21 cellular contexts compared by ENCODE assay signal in genomic region chr4:7285244-7286122, GRCh38.
A peak's percentile ranks its signal among the peaks of the same experiment; 100 is the strongest.
DNase-seq lines count a peak whose midpoint lies in the region; ATAC-seq and TF ChIP-seq lines count a peak whose summit lies in the region.
"Had no signal": no experiment of that assay in that cellular context is flagged by ENCODE, and none has a peak within 500 bp of the region (broad histone marks: within the 10 kb centered on the region; RNA-seq: fewer than 3 reads in every experiment).

No MANE protein-coding gene starts in this region.

- no peaks in the 10 kb centered on the region for H3K79me2 ChIP-seq in GM23338 (replicated peaks; ENCODE audit: insufficient read depth)

- H3K36me3 Mint-ChIP-seq in GM23338 (ENCODE audit: low read depth): no peaks in the 10 kb centered on the region
- H3K36me3 Mint-ChIP-seq: natural killer cell treated with Interleukin-12 subunit alpha and Interleukin-12 subunit beta and Interleukin-15 and Interleukin-18, amount 100 ng/mL, for 72 hours had no signal

- no peak overlapping the region for H3K4me3 Mint-ChIP-seq in GM23338
- H3K4me3 Mint-ChIP-seq: activated CD8-positive, alpha-beta T cell treated with anti-CD3 and anti-CD28 coated beads, Interleukin-2, amount 10 ng/mL, durations not matched to agents 7 days and 5 days; natural killer cell treated with Interleukin-12 subunit alpha and Interleukin-12 subunit beta and Interleukin-15 and Interleukin-18, amount 100 ng/mL, for 72 hours had no signal

- no peaks in the 10 kb centered on the region for H3K9me2 ChIP-seq in GM23338 (ENCODE audit: insufficient read depth)

- H3K27me3 Mint-ChIP-seq in GM23338 (ENCODE audit: insufficient read depth, low read depth, poor library complexity): peaks cover 5% of the 10 kb centered on the region

- H3K4me1 Mint-ChIP-seq in GM23338: no peaks in the 10 kb centered on the region; the same call in 2 of the 3 replicates

- H3K27ac Mint-ChIP-seq in GM23338: no peak overlapping the region
- H3K27ac Mint-ChIP-seq: activated CD8-positive, alpha-beta T cell treated with anti-CD3 and anti-CD28 coated beads, Interleukin-2, amount 10 ng/mL, durations not matched to agents 7 days and 5 days; natural killer cell treated with Interleukin-12 subunit alpha and Interleukin-12 subunit beta and Interleukin-15 and Interleukin-18, amount 100 ng/mL, for 72 hours had no signal

- no peaks in the 10 kb centered on the region for H3F3A ChIP-seq in GM23338 (replicated peaks; ENCODE audit: low read depth)

- no peaks in the 10 kb centered on the region; the same call in 2 of the 3 replicates for H3K9me3 Mint-ChIP-seq in GM23338
- H3K9me3 Mint-ChIP-seq: natural killer cell treated with Interleukin-12 subunit alpha and Interleukin-12 subunit beta and Interleukin-15 and Interleukin-18, amount 100 ng/mL, for 72 hours had no signal

- ATAC-seq in GM23338 (no peak), GM21786 (IDR thresholded peaks at IDR 0.05; ENCODE audit: unreplicated experiment) (no peak)
- ATAC-seq: activated CD4-positive, CD25-positive, alpha-beta regulatory T cell treated with anti-CD3 and anti-CD28 coated beads, Interleukin-2, amount 50 U/mL, for 24 hours; activated CD8-positive, alpha-beta T cell treated with anti-CD3 and anti-CD28 coated beads, Interleukin-2, amount 10 ng/mL, durations not matched to agents 7 days and 5 days; natural killer cell treated with Interleukin-12 subunit alpha and Interleukin-12 subunit beta and Interleukin-15 and Interleukin-18, amount 100 ng/mL, for 72 hours had no signal

- H3K9me3 ChIP-seq in sigmoid colon: no peaks in the 10 kb centered on the region
- H3K9me3 ChIP-seq: HAP-1, tibial nerve had no signal

- H3K36me3 ChIP-seq in sigmoid colon (no peaks in the 10 kb centered on the region), GM23338 (ENCODE audit: insufficient read depth) (no peaks in the 10 kb centered on the region)
- H3K36me3 ChIP-seq: HAP-1, tibial nerve had no signal

- H3K4me1 ChIP-seq in sigmoid colon: peaks cover 0 to 20% (median 15%) of the 10 kb centered on the region in 4 donors
- no peaks in the 10 kb centered on the region for H3K4me1 ChIP-seq in GM23338 (ENCODE audit: insufficient read depth)
- H3K4me1 ChIP-seq: HAP-1 had no signal

- TF ChIP-seq CTCF in sigmoid colon (IDR thresholded peaks at IDR 0.05) (no peak), GM23338 (conservative IDR thresholded peaks at IDR 0.05; ENCODE audit: low read depth in 2 of 2) (no peak)

- H3K27me3 ChIP-seq in sigmoid colon: no peaks in the 10 kb centered on the region
- no peaks in the 10 kb centered on the region for H3K27me3 ChIP-seq in GM23338 (ENCODE audit: insufficient read depth)
- H3K27me3 ChIP-seq: tibial nerve had no signal

- DNase-seq in DMS 273 (lab: John Stamatoyannopoulos, UW; ENCODE audit: unreplicated experiment) (peak; percentile 92), NCI-H2171 (lab: John Stamatoyannopoulos, UW) (peak; percentile 63), medulla oblongata (ENCODE audit: extremely low spot score) (peak; percentile 70), sigmoid colon (no peak), GM23338 (ENCODE audit: low spot score) (no peak), COLO668 (lab: John Stamatoyannopoulos, UW; ENCODE audit: unreplicated experiment) (no peak), NCI-H2029 treated with DMSO at 0.1 percent for 48 hours (lab: John Stamatoyannopoulos, UW) (no peak)
- DNase-seq: activated CD8-positive, alpha-beta T cell treated with anti-CD3 and anti-CD28 coated beads, Interleukin-2, amount 10 ng/mL, durations not matched to agents 7 days and 5 days; activated naive CD4-positive, alpha-beta T cell treated with anti-CD3 and anti-CD28 coated beads, Interleukin-2, amount 50 U/mL, for 16 hours; activated T-cell treated with anti-CD3 and anti-CD28 coated beads, Interleukin-2, amount 50 U/mL, for 48 hours; islet precursor cell; mesenchymal stem cell; NCI-H1417; NCI-H226; retina; RPMI8226 had no signal

- TF ChIP-seq EP300 in sigmoid colon (IDR thresholded peaks at IDR 0.05): no peak

- H3K4me2 ChIP-seq in GM23338: no peak overlapping the region

- no peaks in the 10 kb centered on the region for H4K20me1 ChIP-seq in GM23338 (replicated peaks; ENCODE audit: insufficient read depth)

- intact Hi-C loops in sigmoid colon (cut with DNase I): no loop called here

- H3K4me3 ChIP-seq in sigmoid colon (no peak overlapping the region), GM23338 (no peak overlapping the region)
- H3K4me3 ChIP-seq: HAP-1, tibial nerve had no signal

- H3K27ac ChIP-seq in sigmoid colon (peak overlapping the region in 3 of 4 donors; percentile 64 to 75 (median 69)), GM23338 (ENCODE audit: low read depth) (no peak overlapping the region)

- H2AFZ ChIP-seq in GM23338: no peak overlapping the region

- no peak for TF ChIP-seq POLR2A in sigmoid colon (IDR thresholded peaks at IDR 0.05)

- 76 to 83% methylated on average over 34 of the region's 34 CpGs for WGBS in sigmoid colon, 2 donors

TF ChIP-seq in GM23338, 12 proteins besides CTCF, POLR2A, EP300 and RAD21 (continues in another document):
- TF ChIP-seq NANOG (IDR thresholded peaks at IDR 0.05; ENCODE audit: borderline replicate concordance) (no peak), EZH2 (IDR thresholded peaks at IDR 0.05; ENCODE audit: low read depth, unreplicated experiment) (no peak), ZNF331 (CRISPR knock-in tag; IDR thresholded peaks at IDR 0.05; ENCODE audit: low read depth) (no peak), CREB1 (CRISPR knock-in tag; IDR thresholded peaks at IDR 0.05; ENCODE audit: low read depth) (no peak), ZNF114 (CRISPR knock-in tag; IDR thresholded peaks at IDR 0.05) (no peak), REST (IDR thresholded peaks at IDR 0.05; ENCODE audit: unreplicated experiment) (no peak), EZH2phosphoT487 (IDR thresholded peaks at IDR 0.05; ENCODE audit: unreplicated experiment) (no peak), ETS1 (IDR thresholded peaks at IDR 0.05) (no peak), STAT1 (IDR thresholded peaks at IDR 0.05; ENCODE audit: unreplicated experiment) (no peak), POLR2AphosphoS5 (IDR thresholded peaks at IDR 0.05; ENCODE audit: low read depth) (no peak)

Comparison
In these comparisons a context has a peak if more than half of its experiments do, and no peak if none do; other contexts are left out.
1. DNase-seq: peak in DMS 273 (single experiment), NCI-H2171 (single experiment) and medulla oblongata (single experiment); none in sigmoid colon (single experiment), GM23338 (single experiment), COLO668 (single experiment) and NCI-H2029 treated with DMSO at 0.1 percent for 48 hours (single experiment).